31 cellular contexts compared by ENCODE assay signal in genomic region chr11:103968685-103969084, GRCh38.
"Had no signal": no experiment of that assay in that cellular context is flagged by ENCODE, and none has a peak within 500 bp of the region (broad histone marks: within the 10 kb centered on the region; RNA-seq: fewer than 3 reads in every experiment).

No MANE protein-coding gene starts in this region.

- H3K27ac ChIP-seq: PC-9, RWPE1, SJCRH30, SK-N-MC, WERI-Rb-1 had no signal

- H3K27me3 ChIP-seq: MG63, SJCRH30 had no signal

- H2AFZ ChIP-seq: PC-9 had no signal

- H3K4me1 ChIP-seq: SJCRH30 had no signal

- H3K4me2 ChIP-seq: PC-9 had no signal

- DNase-seq: activated CD4-positive, alpha-beta memory T cell treated with anti-CD3 and anti-CD28 coated beads, Interleukin-2, amount 10 ng/mL, durations not matched to agents 7 days and 5 days; activated CD4-positive, alpha-beta T cell treated with anti-CD3 and anti-CD28 coated beads for 1 hour; activated CD4-positive, alpha-beta T cell treated with anti-CD3 and anti-CD28 coated beads for 48 hours; activated CD4-positive, CD25-positive, alpha-beta regulatory T cell; activated effector memory CD4-positive, alpha-beta T cell treated with anti-CD3 and anti-CD28 coated beads, Interleukin-2, amount 50 U/mL, for 16 hours; activated naive CD4-positive, alpha-beta T cell; activated naive CD4-positive, alpha-beta T cell treated with anti-CD3 and anti-CD28 coated beads, Interleukin-2, amount 50 U/mL, for 16 hours; activated naive CD8-positive, alpha-beta T cell treated with anti-CD3 and anti-CD28 coated beads for 36 hours; activated T-cell treated with anti-CD3 and anti-CD28 coated beads, Interleukin-2, amount 50 U/mL, for 1 hour; activated T-cell treated with anti-CD3 and anti-CD28 coated beads, Interleukin-2, amount 50 U/mL, for 72 hours; amygdala; central memory CD4-positive, alpha-beta T cell; Kasumi-1; KBM-7; MG63; NCI-H1048; NCI-H1436; NCI-H1694; NCI-H1930; NCI-H2081 treated with DMSO at 0.1 percent for 48 hours; NCI-H226; NCI-H446 treated with DMSO at 0.1 percent for 48 hours; NCI-H82; PC-9; SHP77; SJCRH30; T1000; WERI-Rb-1 had no signal

- H3K4me3 ChIP-seq: MG63, PC-9, SJCRH30, SK-N-MC had no signal

- H3K9me3 ChIP-seq: MG63, SJCRH30 had no signal

- H3K36me3 ChIP-seq: MG63, SJCRH30, WERI-Rb-1 had no signal

- ATAC-seq: activated T-cell treated with anti-CD3 and anti-CD28 coated beads, Interleukin-2, amount 50 U/mL, for 72 hours; activated T-helper 17 cell treated with anti-CD3 and anti-CD28 coated beads, Interleukin-2, amount 50 U/mL, for 72 hours had no signal
